Comparison of ENCODE assay signal across 10 cellular contexts in the genomic region with DNA sequence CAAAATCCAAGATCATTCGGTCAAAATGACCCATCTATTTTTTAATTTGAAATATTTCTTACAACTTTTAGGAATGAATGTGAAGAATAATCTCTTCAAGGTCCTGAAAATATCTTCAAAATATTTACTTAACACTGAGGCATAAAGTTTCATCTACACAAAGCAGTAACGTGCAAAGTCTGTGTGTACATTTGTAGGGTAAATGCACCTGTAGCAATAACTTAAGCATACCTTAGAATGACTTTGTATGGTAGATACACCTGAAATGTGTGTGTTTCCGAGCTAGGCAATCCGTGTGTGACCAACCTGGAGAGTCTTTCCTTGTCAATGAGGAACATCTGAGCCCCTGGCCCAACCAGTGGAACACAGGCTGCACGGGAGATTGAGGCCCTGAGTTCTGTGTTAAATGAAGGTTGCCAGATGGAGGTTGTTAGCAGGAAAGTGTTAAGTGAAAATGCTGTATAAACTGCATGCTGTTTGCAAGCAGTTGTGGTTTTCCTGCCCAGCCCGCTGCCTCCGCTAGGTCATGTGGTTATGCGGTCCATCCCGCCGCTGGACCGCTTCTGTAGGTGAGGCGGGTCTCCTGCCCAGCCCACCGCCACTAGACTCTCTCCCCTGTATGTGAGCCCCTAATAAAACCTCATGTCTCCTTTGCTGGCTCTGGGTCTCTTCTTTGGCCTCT. TPM values are rescaled to one million over a fixed set of nuclear protein-coding genes. Genes with fewer than 3 reads are reported as not detected.
A peak's percentile ranks its signal among the peaks of the same experiment; 100 is the strongest.
DNase-seq lines count a peak whose midpoint lies in the region; ATAC-seq, FAIRE-seq and TF ChIP-seq lines count a peak whose summit lies in the region.
"Had no signal": no experiment of that assay in that cellular context is flagged by ENCODE, and none has a peak within 500 bp of the region (broad histone marks: within the 10 kb centered on the region; RNA-seq: fewer than 3 reads in every experiment).

No MANE protein-coding gene starts in this region.

- H3K4me2 ChIP-seq in mesenchymal stem cell (ENCODE audit: low read length, poor library complexity, severe bottlenecking) = no peak overlapping the region

- H2AK5ac ChIP-seq in mesenchymal stem cell (ENCODE audit: low read length, severe bottlenecking) = no peak overlapping the region

- peak overlapping the region; percentile 30 for H4K8ac ChIP-seq in mesenchymal stem cell (ENCODE audit: low read length)

- H3K27me3 Mint-ChIP-seq in Caco-2 (ENCODE audit: insufficient read depth, unreplicated experiment) (no peaks in the 10 kb centered on the region), type B pancreatic cell (no peaks in the 10 kb centered on the region)
- H3K27me3 Mint-ChIP-seq in activated CD8-positive, alpha-beta T cell treated with anti-CD3 and anti-CD28 coated beads, Interleukin-2, amount 10 ng/mL, durations not matched to agents 7 days and 5 days (ENCODE audit: low read depth) = no peaks in the 10 kb centered on the region

- CTCF ChIA-PET in Caco-2 (lab: Charles Lee) = no interaction called here
- CTCF ChIA-PET in activated CD8-positive, alpha-beta T cell treated with anti-CD3 and anti-CD28 coated beads, Interleukin-2, amount 10 ng/mL, durations not matched to agents 7 days and 5 days (lab: Charles Lee) = interaction anchor here (1.6 to 8.4 kb wide), 2 partner anchors 330 to 337 kb away, joined by 6 to 48 read pairs; no protein-coding TSS in a partner anchor
- CTCF ChIA-PET in HEK293T (lab: Yijun Ruan, JAX) = no interaction called here

- no peak overlapping the region for H3K18ac ChIP-seq in mesenchymal stem cell (ENCODE audit: low read depth in 1 of 2, low read length in 2 of 2)

- H3K4me1 ChIP-seq in Caco-2 (peaks cover 17% of the 10 kb centered on the region), mesenchymal stem cell (ENCODE audit: control insufficient read depth, insufficient read depth, low read depth, low read length) (no peaks in the 10 kb centered on the region), kidney (ENCODE audit: control insufficient read depth in 1 of 2, insufficient read depth in 1 of 2, low read depth in 1 of 2, low read length in 2 of 2) (peaks cover 0 to 4% of the 10 kb centered on the region in 2 donors)
- H3K4me1 ChIP-seq: gastroesophageal sphincter had no signal

- H3K14ac ChIP-seq in mesenchymal stem cell (ENCODE audit: low read length in 2 of 2) = no peak overlapping the region

- H3K9ac ChIP-seq in mesenchymal stem cell (ENCODE audit: low read length) (no peak overlapping the region), kidney (ENCODE audit: low read length in 2 of 2) (no peak overlapping the region)

- DNase-seq in Caco-2 (peak in 1 of 2 experiments; percentile 24), mesenchymal stem cell (no peak), medulla oblongata (ENCODE audit: extremely low spot score) (no peak), HEK293T (ENCODE audit: extremely low spot score) (no peak), type B pancreatic cell (ENCODE audit: extremely low spot score, unreplicated experiment) (no peak), kidney (no peak)
- DNase-seq in activated CD8-positive, alpha-beta T cell treated with anti-CD3 and anti-CD28 coated beads, Interleukin-2, amount 10 ng/mL, durations not matched to agents 7 days and 5 days = peak; percentile 68

- H3K36me3 ChIP-seq in Caco-2 (ENCODE audit: control insufficient read depth, insufficient read depth, low read length) (no peaks in the 10 kb centered on the region), mesenchymal stem cell (ENCODE audit: control insufficient read depth in 1 of 2, insufficient read depth in 2 of 2, low read depth in 1 of 2, low read length in 2 of 2) (no peaks in the 10 kb centered on the region), kidney (ENCODE audit: control insufficient read depth in 1 of 2, insufficient read depth in 2 of 2, low read length in 2 of 2) (no peaks in the 10 kb centered on the region)
- H3K36me3 ChIP-seq: gastroesophageal sphincter, thoracic aorta had no signal

- peak; percentile 40 for ATAC-seq in HG03108 (IDR thresholded peaks at IDR 0.05; ENCODE audit: unreplicated experiment)
- ATAC-seq in activated CD8-positive, alpha-beta T cell treated with anti-CD3 and anti-CD28 coated beads, Interleukin-2, amount 10 ng/mL, durations not matched to agents 7 days and 5 days = peak; percentile 45
- ATAC-seq: gastroesophageal sphincter had no signal

- no peak overlapping the region for H3K23ac ChIP-seq in mesenchymal stem cell (ENCODE audit: low read length in 2 of 2)

- H3K4me3 ChIP-seq in Caco-2 (ENCODE audit: low read depth, low read length) (no peak overlapping the region), mesenchymal stem cell (ENCODE audit: insufficient read depth in 1 of 2, low read depth in 1 of 2, low read length in 2 of 2) (no peak overlapping the region), kidney (ENCODE audit: low read length in 2 of 2) (no peak overlapping the region)
- H3K4me3 ChIP-seq: gastroesophageal sphincter, thoracic aorta had no signal

- H3K36me3 Mint-ChIP-seq in Caco-2 (ENCODE audit: insufficient read depth, unreplicated experiment) (no peaks in the 10 kb centered on the region), type B pancreatic cell (no peaks in the 10 kb centered on the region)
- no peaks in the 10 kb centered on the region for H3K36me3 Mint-ChIP-seq in activated CD8-positive, alpha-beta T cell treated with anti-CD3 and anti-CD28 coated beads, Interleukin-2, amount 10 ng/mL, durations not matched to agents 7 days and 5 days (ENCODE audit: low read depth)

- 90% methylated on average over 12 of the region's 13 CpGs for WGBS in mesenchymal stem cell

- no peak overlapping the region for H3K27ac ChIP-seq in mesenchymal stem cell (ENCODE audit: low read length, poor library complexity, severe bottlenecking)
- H3K27ac ChIP-seq in kidney (ENCODE audit: low read depth in 2 of 2, low read length in 2 of 2) = no peak overlapping the region
- H3K27ac ChIP-seq: gastroesophageal sphincter, thoracic aorta had no signal

- H3K4ac ChIP-seq in mesenchymal stem cell (ENCODE audit: low read depth in 1 of 2, low read length in 2 of 2) = no peak overlapping the region

- H2BK12ac ChIP-seq in mesenchymal stem cell (ENCODE audit: low read length in 2 of 2) = no peak overlapping the region

- H3K27ac Mint-ChIP-seq in Caco-2 (ENCODE audit: unreplicated experiment) (peak overlapping the region; percentile 57), type B pancreatic cell (no peak overlapping the region)
- peak overlapping the region; percentile 53 for H3K27ac Mint-ChIP-seq in activated CD8-positive, alpha-beta T cell treated with anti-CD3 and anti-CD28 coated beads, Interleukin-2, amount 10 ng/mL, durations not matched to agents 7 days and 5 days

- H3K4me3 Mint-ChIP-seq in Caco-2 (ENCODE audit: unreplicated experiment) (no peak overlapping the region), type B pancreatic cell (no peak overlapping the region)
- peak overlapping the region; percentile 44 for H3K4me3 Mint-ChIP-seq in activated CD8-positive, alpha-beta T cell treated with anti-CD3 and anti-CD28 coated beads, Interleukin-2, amount 10 ng/mL, durations not matched to agents 7 days and 5 days

- no peak for FAIRE-seq in kidney (lab: Jason Lieb, UNC)

- H2AFZ ChIP-seq in mesenchymal stem cell (ENCODE audit: low read depth, low read length) = no peak overlapping the region

- intact Hi-C loops in Caco-2 (cut with micrococcal nuclease; ENCODE audit: unreplicated experiment) (no loop called here), kidney (cut with DNase I) (no loop called here)

- POLR2A ChIA-PET in Caco-2 (lab: Charles Lee) = no interaction called here
- POLR2A ChIA-PET in activated CD8-positive, alpha-beta T cell treated with anti-CD3 and anti-CD28 coated beads, Interleukin-2, amount 10 ng/mL, durations not matched to agents 7 days and 5 days (lab: Charles Lee) = no interaction called here
- POLR2A ChIA-PET in HEK293T (lab: Yijun Ruan, JAX) = no interaction called here

- no TSS peak for BruUV-seq in Caco-2 (replicated peaks; lab: Mats Ljungman, UMichigan)

- H2BK5ac ChIP-seq in mesenchymal stem cell (ENCODE audit: low read depth, low read length, poor library complexity, severe bottlenecking) = no peak overlapping the region

- H3K27me3 ChIP-seq in Caco-2 (replicated peaks; ENCODE audit: control insufficient read depth, insufficient read depth, low read length) (no peaks in the 10 kb centered on the region), mesenchymal stem cell (ENCODE audit: control insufficient read depth in 1 of 2, insufficient read depth in 1 of 2, low read length in 2 of 2) (no peaks in the 10 kb centered on the region)
- H3K27me3 ChIP-seq: gastroesophageal sphincter had no signal

- H2BK120ac ChIP-seq in mesenchymal stem cell (ENCODE audit: low read depth, low read length) = no peak overlapping the region

- H3K9me3 Mint-ChIP-seq in Caco-2 (ENCODE audit: unreplicated experiment) (no peaks in the 10 kb centered on the region), type B pancreatic cell (no peaks in the 10 kb centered on the region)
- no peaks in the 10 kb centered on the region for H3K9me3 Mint-ChIP-seq in activated CD8-positive, alpha-beta T cell treated with anti-CD3 and anti-CD28 coated beads, Interleukin-2, amount 10 ng/mL, durations not matched to agents 7 days and 5 days (ENCODE audit: insufficient read depth)

- peaks cover 21% of the 10 kb centered on the region for H3K4me1 Mint-ChIP-seq in Caco-2 (ENCODE audit: low read depth, unreplicated experiment)
- H3K4me1 Mint-ChIP-seq in activated CD8-positive, alpha-beta T cell treated with anti-CD3 and anti-CD28 coated beads, Interleukin-2, amount 10 ng/mL, durations not matched to agents 7 days and 5 days (ENCODE audit: low read depth) = peaks cover 36% of the 10 kb centered on the region
- H3K4me1 Mint-ChIP-seq in type B pancreatic cell (ENCODE audit: unreplicated experiment) = peaks cover 8% of the 10 kb centered on the region

- H3K9me3 ChIP-seq in Caco-2 (no peaks in the 10 kb centered on the region), mesenchymal stem cell (ENCODE audit: control insufficient read depth, low read length) (no peaks in the 10 kb centered on the region), kidney (ENCODE audit: control insufficient read depth in 1 of 2, low read length in 2 of 2) (no peaks in the 10 kb centered on the region)
- H3K9me3 ChIP-seq: gastroesophageal sphincter, thoracic aorta had no signal

- no peak overlapping the region for H4K91ac ChIP-seq in mesenchymal stem cell (ENCODE audit: low read length)

- no peak overlapping the region for H2BK15ac ChIP-seq in mesenchymal stem cell (ENCODE audit: low read depth, poor library complexity, severe bottlenecking)

- no peaks in the 10 kb centered on the region for H3K79me1 ChIP-seq in mesenchymal stem cell (replicated peaks; ENCODE audit: low read length, poor library complexity, severe bottlenecking)

- TF ChIP-seq CTCF in Caco-2 (IDR thresholded peaks at IDR 0.05; ENCODE audit: insufficient read depth in 1 of 2, low read depth in 1 of 2, low read length in 1 of 2, severe bottlenecking in 1 of 2, unreplicated experiment in 1 of 2) (no peak), type B pancreatic cell (conservative IDR thresholded peaks at IDR 0.05) (no peak), kidney (IDR thresholded peaks at IDR 0.05; ENCODE audit: borderline replicate concordance, extremely low read depth, insufficient read depth) (no peak)

RNA-seq across cellular contexts. Expression of a gene that starts 7.6 kb away (rescaled TPM):
- 51.1 and 54.0 TPM in 2 replicates for total RNA-seq in Caco-2 (2022)
- 10 to 100 TPM; 43.4 to 44.0 TPM for total RNA-seq in activated CD8-positive, alpha-beta T cell treated with anti-CD3 and anti-CD28 coated beads, Interleukin-2, amount 10 ng/mL, durations not matched to agents 7 days and 5 days
- polyA plus RNA-seq in mesenchymal stem cell (2013, experiment 1 of 2) = 25.8 TPM
- 25.4 TPM for polyA plus RNA-seq in mesenchymal stem cell (2013, experiment 2 of 2)
- 35.6 and 44.0 TPM in 2 replicates for total RNA-seq in type B pancreatic cell (ENCODE audit: low replicate concordance)
- total RNA-seq in kidney = 33.3 TPM
- polyA plus RNA-seq in kidney (ENCODE audit: insufficient read depth, low read depth, low replicate concordance) = 16.7 TPM

RNA-seq across cellular contexts. Expression of a gene that starts 49.9 kb away (rescaled TPM):
- total RNA-seq in Caco-2 (2022) = 0.35 and 0.64 TPM in 2 replicates
- not detected for total RNA-seq in activated CD8-positive, alpha-beta T cell treated with anti-CD3 and anti-CD28 coated beads, Interleukin-2, amount 10 ng/mL, durations not matched to agents 7 days and 5 days
- 21.1 TPM for polyA plus RNA-seq in mesenchymal stem cell (2013, experiment 1 of 2)
- polyA plus RNA-seq in mesenchymal stem cell (2013, experiment 2 of 2) = 20.4 TPM
- 1.5 and 5.1 TPM in 2 replicates for total RNA-seq in type B pancreatic cell (ENCODE audit: low replicate concordance)
- 38.1 TPM for total RNA-seq in kidney
- polyA plus RNA-seq in kidney (ENCODE audit: insufficient read depth, low read depth, low replicate concordance) = 7.0 TPM
